In genomic region chr1:156726549-156727226, GRCh38 we compare ENCODE assay signal across 9 cellular contexts. TPM values are rescaled to one million over a fixed set of nuclear protein-coding genes. Genes with fewer than 3 reads are reported as not detected.
A peak's percentile ranks its signal among the peaks of the same experiment; 100 is the strongest.
DNase-seq lines count a peak whose midpoint lies in the region; ATAC-seq, FAIRE-seq and TF ChIP-seq lines count a peak whose summit lies in the region.
"Had no signal": no experiment of that assay in that cellular context is flagged by ENCODE, and none has a peak within 500 bp of the region (broad histone marks: within the 10 kb centered on the region; RNA-seq: fewer than 3 reads in every experiment).

No MANE protein-coding gene starts in this region.

- TF ChIP-seq POLR2A in prostate gland (IDR thresholded peaks at IDR 0.05): no peak

- H3K27me3 ChIP-seq in BE2C (no peaks in the 10 kb centered on the region), prostate gland (replicated peaks; ENCODE audit: insufficient read depth) (no peaks in the 10 kb centered on the region)

- no peak overlapping the region for H3K27ac ChIP-seq in prostate gland

- POLR2A ChIA-PET in activated CD4-positive, alpha-beta memory T cell treated with anti-CD3 and anti-CD28 coated beads for 36 hours (lab: Charles Lee): interaction anchor here (0.6 to 7.4 kb wide), 10 partner anchors 14 to 135 kb away, joined by 3 to 90 read pairs (median 5); partner anchors contain the start of genes CRABP2, HDGF, MRPL24 and PRCC

- H3K36me3 ChIP-seq in BE2C (peaks cover 39% of the 10 kb centered on the region), prostate gland (peaks cover 0 to 8% of the 10 kb centered on the region in 2 donors)

- ATAC-seq in HG02938 (IDR thresholded peaks at IDR 0.05; ENCODE audit: unreplicated experiment): no peak

- H3K4me1 ChIP-seq in BE2C: peaks cover 6% of the 10 kb centered on the region
- peaks cover 29% of the 10 kb centered on the region for H3K4me1 ChIP-seq in prostate gland (replicated peaks)

- 41% methylated on average over 15 of the region's 15 CpGs for WGBS in prostate gland

- intact Hi-C loops in activated CD4-positive, alpha-beta memory T cell treated with anti-CD3 and anti-CD28 coated beads for 36 hours (cut with micrococcal nuclease): loop anchor here (1.0 to 5.0 kb wide), 6 partner anchors 37 to 201 kb away; partner anchors contain the start of gene NTRK1
- intact Hi-C loops in prostate gland (cut with DNase I): no loop called here

- TF ChIP-seq CTCF in BE2C (IDR thresholded peaks at IDR 0.05; ENCODE audit: low read depth, low read length) (peak; percentile 84), fibroblast of mammary gland (conservative IDR thresholded peaks at IDR 0.05; ENCODE audit: control insufficient read depth, insufficient read depth, low read depth, low read length) (peak; percentile 74), prostate gland (IDR thresholded peaks at IDR 0.05) (peak in 3 of 4 experiments; percentile 32 to 57 (median 52))

- H3K9me3 ChIP-seq in BE2C (no peaks in the 10 kb centered on the region), prostate gland (no peaks in the 10 kb centered on the region)

- H3K4me3 Mint-ChIP-seq in activated CD4-positive, alpha-beta memory T cell treated with anti-CD3 and anti-CD28 coated beads for 36 hours: no peak overlapping the region
- H3K4me3 Mint-ChIP-seq: IgD-negative memory B cell had no signal

- DNase-seq in BE2C (peak; percentile 79), GM19239 (ENCODE audit: insufficient read length, low spot score) (peak; percentile 47), NCI-H526 treated with DMSO at 0.1 percent for 48 hours (lab: John Stamatoyannopoulos, UW) (peak; percentile 81), fibroblast of mammary gland (ENCODE audit: low read depth) (peak; percentile 78), prostate gland (ENCODE audit: low spot score) (no peak), NCI-H128 (lab: John Stamatoyannopoulos, UW; ENCODE audit: unreplicated experiment) (no peak)
- DNase-seq in activated CD4-positive, alpha-beta memory T cell treated with anti-CD3 and anti-CD28 coated beads for 36 hours: peak; percentile 71

- peaks cover 36% of the 10 kb centered on the region for H3K4me1 Mint-ChIP-seq in activated CD4-positive, alpha-beta memory T cell treated with anti-CD3 and anti-CD28 coated beads for 36 hours (ENCODE audit: low read depth)

- H3K4me3 ChIP-seq in BE2C (ENCODE audit: low read depth, low read length) (peak overlapping the region; percentile 94), fibroblast of mammary gland (ENCODE audit: control insufficient read depth, low read depth, low read length) (peak overlapping the region; percentile 84), prostate gland (peak overlapping the region; percentile 9 to 14)

- peaks cover 32% of the 10 kb centered on the region for H3K36me3 Mint-ChIP-seq in activated CD4-positive, alpha-beta memory T cell treated with anti-CD3 and anti-CD28 coated beads for 36 hours

- H3K27me3 Mint-ChIP-seq in activated CD4-positive, alpha-beta memory T cell treated with anti-CD3 and anti-CD28 coated beads for 36 hours: no peaks in the 10 kb centered on the region

- peak; percentile 79 for FAIRE-seq in GM19239 (lab: Jason Lieb, UNC)

- CTCF ChIA-PET in activated CD4-positive, alpha-beta memory T cell treated with anti-CD3 and anti-CD28 coated beads for 36 hours (lab: Charles Lee): interaction anchor here (0.6 to 34.5 kb wide), 55 partner anchors 9 to 269 kb away, joined by 3 to 1179 read pairs (median 7); partner anchors contain the start of genes CRABP2, HDGF, INSRR and MRPL24

- H3K27ac Mint-ChIP-seq in activated CD4-positive, alpha-beta memory T cell treated with anti-CD3 and anti-CD28 coated beads for 36 hours: no peak overlapping the region

- H3K9me3 Mint-ChIP-seq in activated CD4-positive, alpha-beta memory T cell treated with anti-CD3 and anti-CD28 coated beads for 36 hours: no peaks in the 10 kb centered on the region
- H3K9me3 Mint-ChIP-seq: IgD-negative memory B cell had no signal

RNA-seq across cellular contexts. Expression of gene METTL25B, which starts 1.6 kb away (rescaled TPM):
- polyA plus RNA-seq in BE2C (2012; ENCODE audit: insufficient read depth, insufficient read length, low read depth): 47.1 TPM
- total RNA-seq in activated CD4-positive, alpha-beta memory T cell treated with anti-CD3 and anti-CD28 coated beads for 36 hours: 10 to 100 TPM; 43.0 to 46.3 TPM
- total RNA-seq in prostate gland: 10 to 100 TPM; 62.0 to 69.5 TPM

RNA-seq across cellular contexts. Expression of gene ISG20L2, which starts 1.9 kb away (rescaled TPM):
- 100 TPM for polyA plus RNA-seq in BE2C (2012; ENCODE audit: insufficient read depth, insufficient read length, low read depth)
- total RNA-seq in activated CD4-positive, alpha-beta memory T cell treated with anti-CD3 and anti-CD28 coated beads for 36 hours: 10 to 100 TPM; 35.6 to 36.8 TPM
- total RNA-seq in prostate gland: 10 to 100 TPM; 19.4 to 34.4 TPM

RNA-seq across cellular contexts. Expression of gene MRPL24, which starts 14.2 kb away (rescaled TPM):
- polyA plus RNA-seq in BE2C (2012; ENCODE audit: insufficient read depth, insufficient read length, low read depth): 264 TPM
- 100 to 1,000 TPM; 105 to 106 TPM for total RNA-seq in activated CD4-positive, alpha-beta memory T cell treated with anti-CD3 and anti-CD28 coated beads for 36 hours
- 10 to 100 TPM; 55.0 to 67.1 TPM for total RNA-seq in prostate gland

RNA-seq across cellular contexts. Expression of gene CRABP2, which starts 21.3 kb away (rescaled TPM):
- polyA plus RNA-seq in BE2C (2012; ENCODE audit: insufficient read depth, insufficient read length, low read depth): 39.0 TPM
- 1 to 10 TPM; 1.1 to 2.3 TPM for total RNA-seq in activated CD4-positive, alpha-beta memory T cell treated with anti-CD3 and anti-CD28 coated beads for 36 hours
- 10 to 100 TPM; 27.3 to 30.8 TPM for total RNA-seq in prostate gland

RNA-seq across cellular contexts. Expression of gene HDGF, which starts 24.8 kb away (rescaled TPM):
- 264 TPM for polyA plus RNA-seq in BE2C (2012; ENCODE audit: insufficient read depth, insufficient read length, low read depth)
- total RNA-seq in activated CD4-positive, alpha-beta memory T cell treated with anti-CD3 and anti-CD28 coated beads for 36 hours: 100 to 1,000 TPM; 357 to 365 TPM
- 100 to 1,000 TPM; 124 to 156 TPM for total RNA-seq in prostate gland

Comparison
In these comparisons a context has a peak if more than half of its experiments do, and no peak if none do; other contexts are left out.
1. DNase-seq: peak in BE2C (single experiment), GM19239 (single experiment), NCI-H526 treated with DMSO at 0.1 percent for 48 hours (single experiment), activated CD4-positive, alpha-beta memory T cell treated with anti-CD3 and anti-CD28 coated beads for 36 hours (single experiment) and fibroblast of mammary gland (single experiment); none in prostate gland (single experiment) and NCI-H128 (single experiment).
2. H3K4me3 ChIP-seq: peak in every context shown above with its lines; median percentile 94 in BE2C; 84 in fibroblast of mammary gland; 12 in prostate gland.
3. Peak in every context shown above with its lines, with median percentiles within 50 percentile points of each other: CTCF ChIP-seq.